In the genomic region with DNA sequence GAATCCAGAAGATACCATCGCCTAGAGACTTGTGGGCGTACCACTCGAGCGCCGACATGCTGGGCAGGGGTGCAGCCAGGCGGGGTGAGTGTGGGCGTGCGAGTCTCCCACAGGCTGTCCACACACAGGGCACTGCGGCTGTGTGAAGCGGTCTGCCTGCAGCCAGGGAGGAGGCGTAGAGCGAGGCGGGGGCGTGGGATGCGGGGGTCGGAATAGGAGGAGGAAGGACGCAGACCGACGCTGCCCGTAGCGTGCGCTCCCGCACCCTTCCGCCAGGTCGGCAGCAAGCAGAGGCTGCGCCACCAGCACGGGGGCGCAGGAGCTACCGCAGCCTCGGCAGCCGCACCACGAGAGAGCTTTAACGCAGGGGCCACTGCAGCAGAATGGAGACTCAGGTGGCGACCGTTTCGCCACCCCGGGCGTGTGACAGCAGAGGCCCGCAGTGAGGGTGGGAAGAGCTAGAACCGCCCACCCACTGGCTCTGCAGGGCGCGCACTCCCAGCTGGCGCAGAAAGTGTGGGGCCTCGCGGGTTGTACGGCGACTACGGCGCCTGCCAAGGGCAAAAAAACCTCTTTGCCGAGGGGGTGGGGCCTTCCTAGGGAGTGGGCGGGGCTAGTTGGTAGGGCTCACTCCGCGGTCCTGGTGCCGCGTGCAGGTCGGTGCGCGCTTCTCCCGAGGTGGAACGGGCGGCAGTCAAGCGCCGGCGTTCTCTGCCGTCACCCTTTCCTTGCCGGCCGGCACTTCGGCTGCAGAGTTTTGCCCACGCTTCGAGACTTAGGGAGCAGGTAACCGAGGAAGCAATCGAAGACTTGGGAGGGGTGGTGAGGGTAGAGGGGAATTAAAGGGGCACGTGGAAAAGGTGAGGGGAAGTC, we compare ENCODE assay signal across 1 cellular context.
A peak's percentile ranks its signal among the peaks of the same experiment; 100 is the strongest.
TF ChIP-seq lines count a peak whose summit lies in the region.

A gene (minus strand): TSS at position 537 of the 873 bp plus-strand sequence. CDS start 479 bp downstream, at position 58.
A gene with protein sequence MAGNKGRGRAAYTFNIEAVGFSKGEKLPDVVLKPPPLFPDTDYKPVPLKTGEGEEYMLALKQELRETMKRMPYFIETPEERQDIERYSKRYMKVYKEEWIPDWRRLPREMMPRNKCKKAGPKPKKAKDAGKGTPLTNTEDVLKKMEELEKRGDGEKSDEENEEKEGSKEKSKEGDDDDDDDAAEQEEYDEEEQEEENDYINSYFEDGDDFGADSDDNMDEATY (plus strand): TSS at position 630 of the 873 bp plus-strand sequence. CDS start 10,704 bp downstream, outside the sequence.

TF ChIP-seq in HepG2, 621 proteins besides CTCF, POLR2A, EP300 and RAD21 (continued from another document and continues in another):
- TF ChIP-seq CENPX (CRISPR knock-in tag; IDR thresholded peaks at IDR 0.05) (no peak), HOXA9 (CRISPR knock-in tag; IDR thresholded peaks at IDR 0.05; ENCODE audit: borderline replicate concordance) (peak; percentile 86), CCDC6 (CRISPR knock-in tag; IDR thresholded peaks at IDR 0.05) (peak; percentile 58; the same call in 1 of the 2 replicates), NFKB2 (CRISPR knock-in tag; IDR thresholded peaks at IDR 0.05; ENCODE audit: borderline replicate concordance) (peak; percentile 68; the same call in 1 of the 2 replicates), PAF1 (CRISPR knock-in tag; IDR thresholded peaks at IDR 0.05) (no peak), ZNF207 (IDR thresholded peaks at IDR 0.05; ENCODE audit: borderline replicate concordance) (no peak), ZNF572 (CRISPR knock-in tag; IDR thresholded peaks at IDR 0.05) (no peak), TBX2 (CRISPR knock-in tag; IDR thresholded peaks at IDR 0.05; ENCODE audit: borderline replicate concordance) (peak; percentile 88), POGZ (CRISPR knock-in tag; IDR thresholded peaks at IDR 0.05) (peak; percentile 98), HDAC2 (CRISPR knock-in tag; IDR thresholded peaks at IDR 0.05) (peak; percentile 54; the same call in 1 of the 2 replicates), ZNF333 (CRISPR knock-in tag; IDR thresholded peaks at IDR 0.05; ENCODE audit: borderline replicate concordance) (peak; percentile 98), ZNF652 (CRISPR knock-in tag; IDR thresholded peaks at IDR 0.05; ENCODE audit: borderline replicate concordance, low read depth) (peak; percentile 98), ZNF879 (CRISPR knock-in tag; IDR thresholded peaks at IDR 0.05) (no peak), RARA (CRISPR knock-in tag; IDR thresholded peaks at IDR 0.05) (peak; percentile 9; the same call in 1 of the 2 replicates), ARNT2 (CRISPR knock-in tag; IDR thresholded peaks at IDR 0.05; ENCODE audit: low read depth) (peak; percentile 58), TGIF2 (CRISPR knock-in tag; IDR thresholded peaks at IDR 0.05) (peak; percentile 65), GZF1 (CRISPR knock-in tag; IDR thresholded peaks at IDR 0.05) (peak; percentile 66), SAP130 (CRISPR knock-in tag; IDR thresholded peaks at IDR 0.05; ENCODE audit: low read depth) (peak; percentile 92), MAZ (IDR thresholded peaks at IDR 0.05; ENCODE audit: borderline replicate concordance, low read depth, low read length) (peak; percentile 52; the same call in 1 of the 2 replicates), MAZ (CRISPR knock-in tag; IDR thresholded peaks at IDR 0.05; ENCODE audit: low read depth) (peak; percentile 86), KLF15 (CRISPR knock-in tag; IDR thresholded peaks at IDR 0.05; ENCODE audit: borderline replicate concordance) (peak; percentile 82), MXI1 (IDR thresholded peaks at IDR 0.05; ENCODE audit: borderline replicate concordance, low read depth, low read length) (peak; percentile 25; the same call in 1 of the 3 replicates), KDM5B (CRISPR knock-in tag; IDR thresholded peaks at IDR 0.05; ENCODE audit: borderline replicate concordance) (peak; percentile 95; the same call in 1 of the 2 replicates), U2AF2 (IDR thresholded peaks at IDR 0.05; ENCODE audit: low read depth, low read length) (no peak), SIN3B (IDR thresholded peaks at IDR 0.05; ENCODE audit: low read length) (no peak), ZNF670 (CRISPR knock-in tag; IDR thresholded peaks at IDR 0.05; ENCODE audit: borderline replicate concordance) (peak; percentile 50; the same call in 1 of the 2 replicates), NFE2L1 (CRISPR knock-in tag; IDR thresholded peaks at IDR 0.05; ENCODE audit: borderline replicate concordance) (no peak), ASH2L (IDR thresholded peaks at IDR 0.05; ENCODE audit: insufficient read length, low read depth, low read length) (peak; percentile 93), GLI4 (CRISPR knock-in tag; IDR thresholded peaks at IDR 0.05; ENCODE audit: borderline replicate concordance) (no peak; the same call in 1 of the 2 replicates), ZBTB38 (CRISPR knock-in tag; IDR thresholded peaks at IDR 0.05) (peak; percentile 25; the same call in 1 of the 2 replicates), ZNF737 (CRISPR knock-in tag; IDR thresholded peaks at IDR 0.05; ENCODE audit: borderline replicate concordance) (peak; percentile 31; the same call in 1 of the 2 replicates)
- TF ChIP-seq, protein P1, sequence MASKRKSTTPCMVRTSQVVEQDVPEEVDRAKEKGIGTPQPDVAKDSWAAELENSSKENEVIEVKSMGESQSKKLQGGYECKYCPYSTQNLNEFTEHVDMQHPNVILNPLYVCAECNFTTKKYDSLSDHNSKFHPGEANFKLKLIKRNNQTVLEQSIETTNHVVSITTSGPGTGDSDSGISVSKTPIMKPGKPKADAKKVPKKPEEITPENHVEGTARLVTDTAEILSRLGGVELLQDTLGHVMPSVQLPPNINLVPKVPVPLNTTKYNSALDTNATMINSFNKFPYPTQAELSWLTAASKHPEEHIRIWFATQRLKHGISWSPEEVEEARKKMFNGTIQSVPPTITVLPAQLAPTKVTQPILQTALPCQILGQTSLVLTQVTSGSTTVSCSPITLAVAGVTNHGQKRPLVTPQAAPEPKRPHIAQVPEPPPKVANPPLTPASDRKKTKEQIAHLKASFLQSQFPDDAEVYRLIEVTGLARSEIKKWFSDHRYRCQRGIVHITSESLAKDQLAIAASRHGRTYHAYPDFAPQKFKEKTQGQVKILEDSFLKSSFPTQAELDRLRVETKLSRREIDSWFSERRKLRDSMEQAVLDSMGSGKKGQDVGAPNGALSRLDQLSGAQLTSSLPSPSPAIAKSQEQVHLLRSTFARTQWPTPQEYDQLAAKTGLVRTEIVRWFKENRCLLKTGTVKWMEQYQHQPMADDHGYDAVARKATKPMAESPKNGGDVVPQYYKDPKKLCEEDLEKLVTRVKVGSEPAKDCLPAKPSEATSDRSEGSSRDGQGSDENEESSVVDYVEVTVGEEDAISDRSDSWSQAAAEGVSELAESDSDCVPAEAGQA (IDR thresholded peaks at IDR 0.05; ENCODE audit: low read depth), result no peak
- TF ChIP-seq, protein P1 (CRISPR knock-in tag; IDR thresholded peaks at IDR 0.05; ENCODE audit: borderline replicate concordance), result no peak; the same call in 1 of the 2 replicates
- TF ChIP-seq, protein P2, sequence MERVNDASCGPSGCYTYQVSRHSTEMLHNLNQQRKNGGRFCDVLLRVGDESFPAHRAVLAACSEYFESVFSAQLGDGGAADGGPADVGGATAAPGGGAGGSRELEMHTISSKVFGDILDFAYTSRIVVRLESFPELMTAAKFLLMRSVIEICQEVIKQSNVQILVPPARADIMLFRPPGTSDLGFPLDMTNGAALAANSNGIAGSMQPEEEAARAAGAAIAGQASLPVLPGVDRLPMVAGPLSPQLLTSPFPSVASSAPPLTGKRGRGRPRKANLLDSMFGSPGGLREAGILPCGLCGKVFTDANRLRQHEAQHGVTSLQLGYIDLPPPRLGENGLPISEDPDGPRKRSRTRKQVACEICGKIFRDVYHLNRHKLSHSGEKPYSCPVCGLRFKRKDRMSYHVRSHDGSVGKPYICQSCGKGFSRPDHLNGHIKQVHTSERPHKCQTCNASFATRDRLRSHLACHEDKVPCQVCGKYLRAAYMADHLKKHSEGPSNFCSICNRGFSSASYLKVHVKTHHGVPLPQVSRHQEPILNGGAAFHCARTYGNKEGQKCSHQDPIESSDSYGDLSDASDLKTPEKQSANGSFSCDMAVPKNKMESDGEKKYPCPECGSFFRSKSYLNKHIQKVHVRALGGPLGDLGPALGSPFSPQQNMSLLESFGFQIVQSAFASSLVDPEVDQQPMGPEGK (CRISPR knock-in tag; IDR thresholded peaks at IDR 0.05), result peak; percentile 79
- TF ChIP-seq, protein P3, sequence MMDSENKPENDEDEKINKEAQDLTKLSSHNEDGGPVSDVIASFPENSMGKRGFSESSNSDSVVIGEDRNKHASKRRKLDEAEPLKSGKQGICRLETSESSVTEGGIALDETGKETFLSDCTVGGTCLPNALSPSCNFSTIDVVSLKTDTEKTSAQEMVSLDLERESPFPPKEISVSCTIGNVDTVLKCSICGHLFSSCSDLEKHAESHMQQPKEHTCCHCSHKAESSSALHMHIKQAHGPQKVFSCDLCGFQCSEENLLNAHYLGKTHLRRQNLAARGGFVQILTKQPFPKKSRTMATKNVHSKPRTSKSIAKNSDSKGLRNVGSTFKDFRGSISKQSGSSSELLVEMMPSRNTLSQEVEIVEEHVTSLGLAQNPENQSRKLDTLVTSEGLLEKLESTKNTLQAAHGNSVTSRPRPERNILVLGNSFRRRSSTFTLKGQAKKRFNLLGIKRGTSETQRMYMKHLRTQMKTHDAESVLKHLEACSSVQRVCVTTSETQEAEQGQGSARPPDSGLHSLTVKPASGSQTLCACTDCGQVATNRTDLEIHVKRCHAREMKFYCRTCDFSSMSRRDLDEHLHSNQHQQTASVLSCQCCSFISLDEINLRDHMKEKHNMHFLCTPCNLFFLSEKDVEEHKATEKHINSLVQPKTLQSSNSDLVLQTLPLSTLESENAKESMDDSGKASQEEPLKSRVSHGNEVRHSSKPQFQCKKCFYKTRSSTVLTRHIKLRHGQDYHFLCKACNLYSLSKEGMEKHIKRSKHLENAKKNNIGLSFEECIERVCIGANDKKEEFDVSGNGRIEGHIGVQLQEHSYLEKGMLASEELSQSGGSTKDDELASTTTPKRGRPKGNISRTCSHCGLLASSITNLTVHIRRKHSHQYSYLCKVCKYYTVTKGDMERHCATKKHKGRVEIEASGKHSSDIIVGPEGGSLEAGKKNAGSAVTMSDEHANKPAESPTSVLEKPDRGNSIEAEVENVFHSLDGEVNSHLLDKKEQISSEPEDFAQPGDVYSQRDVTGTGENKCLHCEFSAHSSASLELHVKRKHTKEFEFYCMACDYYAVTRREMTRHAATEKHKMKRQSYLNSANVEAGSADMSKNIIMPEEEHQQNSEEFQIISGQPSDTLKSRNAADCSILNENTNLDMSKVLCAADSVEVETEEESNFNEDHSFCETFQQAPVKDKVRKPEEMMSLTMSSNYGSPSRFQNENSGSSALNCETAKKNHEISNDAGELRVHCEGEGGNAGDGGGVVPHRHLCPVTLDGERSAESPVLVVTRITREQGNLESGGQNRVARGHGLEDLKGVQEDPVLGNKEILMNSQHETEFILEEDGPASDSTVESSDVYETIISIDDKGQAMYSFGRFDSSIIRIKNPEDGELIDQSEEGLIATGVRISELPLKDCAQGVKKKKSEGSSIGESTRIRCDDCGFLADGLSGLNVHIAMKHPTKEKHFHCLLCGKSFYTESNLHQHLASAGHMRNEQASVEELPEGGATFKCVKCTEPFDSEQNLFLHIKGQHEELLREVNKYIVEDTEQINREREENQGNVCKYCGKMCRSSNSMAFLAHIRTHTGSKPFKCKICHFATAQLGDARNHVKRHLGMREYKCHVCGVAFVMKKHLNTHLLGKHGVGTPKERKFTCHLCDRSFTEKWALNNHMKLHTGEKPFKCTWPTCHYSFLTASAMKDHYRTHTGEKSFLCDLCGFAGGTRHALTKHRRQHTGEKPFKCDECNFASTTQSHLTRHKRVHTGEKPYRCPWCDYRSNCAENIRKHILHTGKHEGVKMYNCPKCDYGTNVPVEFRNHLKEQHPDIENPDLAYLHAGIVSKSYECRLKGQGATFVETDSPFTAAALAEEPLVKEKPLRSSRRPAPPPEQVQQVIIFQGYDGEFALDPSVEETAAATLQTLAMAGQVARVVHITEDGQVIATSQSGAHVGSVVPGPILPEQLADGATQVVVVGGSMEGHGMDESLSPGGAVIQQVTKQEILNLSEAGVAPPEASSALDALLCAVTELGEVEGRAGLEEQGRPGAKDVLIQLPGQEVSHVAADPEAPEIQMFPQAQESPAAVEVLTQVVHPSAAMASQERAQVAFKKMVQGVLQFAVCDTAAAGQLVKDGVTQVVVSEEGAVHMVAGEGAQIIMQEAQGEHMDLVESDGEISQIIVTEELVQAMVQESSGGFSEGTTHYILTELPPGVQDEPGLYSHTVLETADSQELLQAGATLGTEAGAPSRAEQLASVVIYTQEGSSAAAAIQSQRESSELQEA (CRISPR knock-in tag; IDR thresholded peaks at IDR 0.05; ENCODE audit: not compliant biosample characterization), result peak; percentile 70
- TF ChIP-seq, protein P4, sequence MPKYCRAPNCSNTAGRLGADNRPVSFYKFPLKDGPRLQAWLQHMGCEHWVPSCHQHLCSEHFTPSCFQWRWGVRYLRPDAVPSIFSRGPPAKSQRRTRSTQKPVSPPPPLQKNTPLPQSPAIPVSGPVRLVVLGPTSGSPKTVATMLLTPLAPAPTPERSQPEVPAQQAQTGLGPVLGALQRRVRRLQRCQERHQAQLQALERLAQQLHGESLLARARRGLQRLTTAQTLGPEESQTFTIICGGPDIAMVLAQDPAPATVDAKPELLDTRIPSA (CRISPR knock-in tag; IDR thresholded peaks at IDR 0.05; ENCODE audit: borderline replicate concordance), result 0 out of 2 replicates have a peak, but pooled peaks have one; percentile 33
- TF ChIP-seq, protein P5, sequence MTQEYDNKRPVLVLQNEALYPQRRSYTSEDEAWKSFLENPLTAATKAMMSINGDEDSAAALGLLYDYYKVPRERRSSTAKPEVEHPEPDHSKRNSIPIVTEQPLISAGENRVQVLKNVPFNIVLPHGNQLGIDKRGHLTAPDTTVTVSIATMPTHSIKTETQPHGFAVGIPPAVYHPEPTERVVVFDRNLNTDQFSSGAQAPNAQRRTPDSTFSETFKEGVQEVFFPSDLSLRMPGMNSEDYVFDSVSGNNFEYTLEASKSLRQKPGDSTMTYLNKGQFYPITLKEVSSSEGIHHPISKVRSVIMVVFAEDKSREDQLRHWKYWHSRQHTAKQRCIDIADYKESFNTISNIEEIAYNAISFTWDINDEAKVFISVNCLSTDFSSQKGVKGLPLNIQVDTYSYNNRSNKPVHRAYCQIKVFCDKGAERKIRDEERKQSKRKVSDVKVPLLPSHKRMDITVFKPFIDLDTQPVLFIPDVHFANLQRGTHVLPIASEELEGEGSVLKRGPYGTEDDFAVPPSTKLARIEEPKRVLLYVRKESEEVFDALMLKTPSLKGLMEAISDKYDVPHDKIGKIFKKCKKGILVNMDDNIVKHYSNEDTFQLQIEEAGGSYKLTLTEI (CRISPR knock-in tag; conservative IDR thresholded peaks at IDR 0.05), result no peak
